In genomic region chr11:74024630-74025029, GRCh38 we compare ENCODE assay signal across 9 cellular contexts. TPM values are rescaled to one million over a fixed set of nuclear protein-coding genes. Genes with fewer than 3 reads are reported as not detected.
DNase-seq lines count a peak whose midpoint lies in the region; ATAC-seq and TF ChIP-seq lines count a peak whose summit lies in the region.
"Had no signal": no experiment of that assay in that cellular context is flagged by ENCODE, and none has a peak within 500 bp of the region (broad histone marks: within the 10 kb centered on the region; RNA-seq: fewer than 3 reads in every experiment).

No MANE protein-coding gene starts in this region.

- peaks cover 40% of the 10 kb centered on the region for H3K36me3 Mint-ChIP-seq in stimulated activated memory B cell treated with anti-CD40 and anti-IgM and Interleukin-4, amounts not matched to agents 10 μg/mL and 1 μg/mL and 100 μg/mL, for 72 hours

- no peak overlapping the region for H3K4me3 ChIP-seq in AG09309 (ENCODE audit: control insufficient read depth, low read depth, low read length)
- H3K4me3 ChIP-seq in brain microvascular endothelial cell (ENCODE audit: low read depth, low read length): no peak overlapping the region

- no peak overlapping the region for H3K4me3 Mint-ChIP-seq in stimulated activated memory B cell treated with anti-CD40 and anti-IgM and Interleukin-4, amounts not matched to agents 10 μg/mL and 1 μg/mL and 100 μg/mL, for 72 hours
- H3K4me3 Mint-ChIP-seq: neural crest cell had no signal

- no peaks in the 10 kb centered on the region for H3K27me3 ChIP-seq in brain microvascular endothelial cell (replicated peaks)

- TF ChIP-seq CTCF in AG09309 (IDR thresholded peaks at IDR 0.05; ENCODE audit: control insufficient read depth, insufficient read depth, low read depth, low read length, missing control alignments) (no peak), brain microvascular endothelial cell (IDR thresholded peaks at IDR 0.05; ENCODE audit: low read depth, low read length, missing control alignments) (no peak), GM20000 (IDR thresholded peaks at IDR 0.05; ENCODE audit: extremely low read depth, missing control alignments) (no peak)

- ATAC-seq in stimulated activated memory B cell treated with anti-CD40 and anti-IgM and Interleukin-4, amounts not matched to agents 10 μg/mL and 1 μg/mL and 100 μg/mL, for 72 hours: no peak
- ATAC-seq in HG02571 (IDR thresholded peaks at IDR 0.05; ENCODE audit: unreplicated experiment) (no peak), GM19328 (IDR thresholded peaks at IDR 0.05; ENCODE audit: unreplicated experiment) (no peak)

- peak; percentile 74 for DNase-seq in AG09309 (ENCODE audit: low read depth)
- DNase-seq in HT1080 (ENCODE audit: low read depth): peak; percentile 78
- DNase-seq in brain microvascular endothelial cell: peak; percentile 89
- peak; percentile 32 for DNase-seq in mucosa of gallbladder (ENCODE audit: low spot score)
- no peak for DNase-seq in GM20000 (ENCODE audit: low spot score)

- peaks cover 21% of the 10 kb centered on the region for H3K4me1 Mint-ChIP-seq in stimulated activated memory B cell treated with anti-CD40 and anti-IgM and Interleukin-4, amounts not matched to agents 10 μg/mL and 1 μg/mL and 100 μg/mL, for 72 hours
- H3K4me1 Mint-ChIP-seq: neural crest cell had no signal

- H3K9me3 Mint-ChIP-seq in stimulated activated memory B cell treated with anti-CD40 and anti-IgM and Interleukin-4, amounts not matched to agents 10 μg/mL and 1 μg/mL and 100 μg/mL, for 72 hours: no peaks in the 10 kb centered on the region
- H3K9me3 Mint-ChIP-seq: neural crest cell had no signal

- in situ Hi-C loops in brain microvascular endothelial cell (cut with HindIII; ENCODE audit: low pct_ligation_motif_present, low sequenced_read_pairs): no loop called here

- H3K27ac Mint-ChIP-seq in stimulated activated memory B cell treated with anti-CD40 and anti-IgM and Interleukin-4, amounts not matched to agents 10 μg/mL and 1 μg/mL and 100 μg/mL, for 72 hours: no peak overlapping the region

- H3K36me3 ChIP-seq in brain microvascular endothelial cell (replicated peaks): no peaks in the 10 kb centered on the region

- peak overlapping the region; percentile 56 for H3K27ac ChIP-seq in brain microvascular endothelial cell

- no peaks in the 10 kb centered on the region for H3K27me3 Mint-ChIP-seq in stimulated activated memory B cell treated with anti-CD40 and anti-IgM and Interleukin-4, amounts not matched to agents 10 μg/mL and 1 μg/mL and 100 μg/mL, for 72 hours

RNA-seq across cellular contexts. Expression of gene UCP3, which starts 15.7 kb away (rescaled TPM):
- 0.29 and 0.43 TPM in 2 replicates for total RNA-seq in HT1080 (2014; rRNA removed; shearing (Covaris generic))
- 0.10 and 0.55 TPM in 2 replicates for polyA plus RNA-seq in HT1080 (2015; cell fraction: cytosol; rRNA removed)
- polyA plus RNA-seq in HT1080 (2015; cell fraction: nucleus; rRNA removed): 0.91 and 1.4 TPM in 2 replicates
- 2.0 TPM for total RNA-seq in mucosa of gallbladder

RNA-seq across cellular contexts. Expression of gene UCP2, which starts 42.0 kb away (rescaled TPM):
- not detected in 2 replicates for total RNA-seq in HT1080 (2014; rRNA removed; shearing (Covaris generic))
- polyA plus RNA-seq in HT1080 (2015; cell fraction: cytosol; rRNA removed): 0.28 TPM in 1 of 2 replicates, not detected in the other
- not detected in 2 replicates for polyA plus RNA-seq in HT1080 (2015; cell fraction: nucleus; rRNA removed)
- 37.9 TPM for total RNA-seq in mucosa of gallbladder

Comparison
In these comparisons a context has a peak if more than half of its experiments do, and no peak if none do; other contexts are left out.
1. RNA of gene UCP2, which starts 42.0 kb away (total RNA-seq): 37.9 TPM in mucosa of gallbladder (single experiment); not detected in HT1080; every median in the first group is over 10 times any median in the second.